Comparison of ENCODE assay signal across 26 cellular contexts in genomic region chr15:64233299-64233698, GRCh38.
"Had no signal": no experiment of that assay in that cellular context is flagged by ENCODE, and none has a peak within 500 bp of the region (broad histone marks: within the 10 kb centered on the region; RNA-seq: fewer than 3 reads in every experiment).

No MANE protein-coding gene starts in this region.

- H3K27ac ChIP-seq: body of pancreas, Peyer's patch, RWPE1, SJSA1 had no signal

- H3K9me3 ChIP-seq: body of pancreas, Peyer's patch, SJSA1 had no signal

- H3K4me3 Mint-ChIP-seq: activated CD8-positive, alpha-beta T cell treated with anti-CD3 and anti-CD28 coated beads for 36 hours; activated naive CD4-positive, alpha-beta T cell treated with anti-CD3 and anti-CD28 coated beads, Interleukin-2, amount 50 U/mL, for 24 hours had no signal

- DNase-seq: activated CD4-positive, alpha-beta T cell treated with anti-CD3 and anti-CD28 coated beads for 4 hours; activated CD8-positive, alpha-beta memory T cell treated with anti-CD3 and anti-CD28 coated beads, Interleukin-2, amount 50 U/mL, for 4 hours; activated CD8-positive, alpha-beta T cell treated with anti-CD3 and anti-CD28 coated beads for 36 hours; activated naive CD4-positive, alpha-beta T cell; aorta; body of pancreas; central memory CD4-positive, alpha-beta T cell; Kasumi-1; NCI-H1105 treated with DMSO at 0.1 percent for 48 hours; NCI-H1436 treated with DMSO at 0.1 percent for 48 hours; NCI-H1930; NCI-H2171; NCI-H2227 treated with DMSO at 0.1 percent for 48 hours; NCI-H446 treated with DMSO at 0.1 percent for 48 hours; NCI-H524 treated with DMSO at 0.1 percent for 48 hours; NCI-H774; Peyer's patch; Right ventricle myocardium superior; T-helper 2 cell; T1000 had no signal

- H3K36me3 ChIP-seq: Peyer's patch, SJSA1 had no signal

- FAIRE-seq: bronchial epithelial cell, TTC549 had no signal

- H3K4me3 ChIP-seq: body of pancreas, Peyer's patch, SJSA1 had no signal

- H3K27me3 ChIP-seq: body of pancreas, Peyer's patch, SJSA1 had no signal

- H3K27ac Mint-ChIP-seq: activated CD8-positive, alpha-beta T cell treated with anti-CD3 and anti-CD28 coated beads for 36 hours had no signal

- ATAC-seq: activated CD4-positive, CD25-positive, alpha-beta regulatory T cell treated with anti-CD3 and anti-CD28 coated beads, Interleukin-2, amount 50 U/mL, for 24 hours; activated CD8-positive, alpha-beta T cell treated with anti-CD3 and anti-CD28 coated beads for 36 hours; body of pancreas had no signal

- H3K27me3 Mint-ChIP-seq: activated CD8-positive, alpha-beta T cell treated with anti-CD3 and anti-CD28 coated beads for 36 hours; activated naive CD4-positive, alpha-beta T cell treated with anti-CD3 and anti-CD28 coated beads, Interleukin-2, amount 50 U/mL, for 24 hours had no signal
